1 cellular context compared by ENCODE assay signal in genomic region chr2:30683240-30683956, GRCh38.
TF ChIP-seq lines count a peak whose summit lies in the region.

No MANE protein-coding gene starts in this region.

TF ChIP-seq in IMR-90, 13 proteins besides CTCF, POLR2A, EP300 and RAD21 (continued from another document):
- TF ChIP-seq MAZ (IDR thresholded peaks at IDR 0.05; ENCODE audit: borderline replicate concordance, low read depth, low read length) (no peak), FOS (IDR thresholded peaks at IDR 0.05; ENCODE audit: low read depth, low read length) (no peak)
